Comparison of ENCODE assay signal across 9 cellular contexts in the genomic region with DNA sequence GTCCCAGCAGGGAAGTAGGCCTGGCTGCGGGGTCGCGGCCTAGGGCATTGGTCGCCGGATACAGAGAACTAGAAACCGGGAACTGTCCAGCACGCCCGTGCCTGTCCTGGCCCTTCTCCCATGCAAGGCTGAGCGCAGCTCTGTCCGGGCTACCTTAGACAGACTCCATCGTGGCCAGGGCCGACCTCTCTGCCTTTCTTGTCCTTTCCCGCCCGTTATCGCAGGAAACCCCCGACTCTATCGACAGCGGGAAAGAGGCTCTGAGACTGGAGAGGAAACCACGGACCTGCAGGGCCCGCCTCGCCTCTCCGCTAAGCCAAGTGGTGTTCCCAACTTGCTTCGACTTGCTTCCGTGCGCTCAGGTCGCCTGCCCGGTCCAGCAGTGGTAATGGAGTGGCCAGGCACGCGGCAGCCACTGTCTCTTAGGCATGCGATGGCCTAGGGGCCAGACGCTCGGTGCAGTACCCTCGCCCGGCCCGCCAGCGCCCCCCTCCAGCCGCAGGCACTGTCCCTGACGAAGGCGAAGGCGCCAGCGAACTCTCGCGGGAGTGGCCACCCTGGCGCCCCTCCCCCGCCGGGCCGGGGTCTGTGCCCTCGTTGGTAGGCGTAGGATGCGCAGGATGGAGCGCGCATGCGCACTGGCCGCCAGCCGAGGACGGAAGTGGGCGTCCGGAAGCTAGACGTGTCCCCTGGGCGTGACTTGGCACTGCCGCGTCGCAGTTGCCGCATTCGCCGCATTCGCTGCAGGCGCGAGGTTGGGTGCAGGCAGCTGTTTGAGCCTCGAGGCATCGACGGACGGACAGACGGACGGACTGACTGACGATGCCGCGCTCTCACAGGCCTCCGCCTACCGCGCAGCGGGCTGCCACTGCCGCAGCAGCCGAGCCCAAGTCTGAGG. TPM values are rescaled to one million over a fixed set of nuclear protein-coding genes. Genes with fewer than 3 reads are reported as not detected.
DNase-seq lines count a peak whose midpoint lies in the region; ATAC-seq and TF ChIP-seq lines count a peak whose summit lies in the region.
"Had no signal": no experiment of that assay in that cellular context is flagged by ENCODE, and none has a peak within 500 bp of the region (broad histone marks: within the 10 kb centered on the region; RNA-seq: fewer than 3 reads in every experiment).

No MANE protein-coding gene starts in this region.

- H3K27ac ChIP-seq in Peyer's patch, result no peak overlapping the region
- peak overlapping the region; percentile 27 for H3K27ac ChIP-seq in muscle layer of colon (ENCODE audit: low read depth, low read length)

- no peak for DNase-seq in AG04449 (ENCODE audit: low read depth, low spot score)
- peak in 2 of 3 donors; percentile 52 to 53 for DNase-seq in Peyer's patch
- peak; percentile 50 for DNase-seq in fibroblast of the aortic adventitia (ENCODE audit: low read depth)
- DNase-seq in NCI-H69 (lab: John Stamatoyannopoulos, UW), result no peak
- DNase-seq: NCI-H1694 treated with DMSO at 0.1 percent for 48 hours had no signal

- CTCF ChIA-PET in AG04449 (lab: Yijun Ruan, JAX), result interaction anchor here (1.3 to 3.3 kb wide), 4 partner anchors 20 to 68 kb away, joined by 3 to 13 read pairs (median 6); no protein-coding TSS in a partner anchor

- peaks cover 0 to 7% (median 0%) of the 10 kb centered on the region in 3 donors for H3K36me3 ChIP-seq in Peyer's patch
- peaks cover 12% of the 10 kb centered on the region for H3K36me3 ChIP-seq in muscle layer of colon (ENCODE audit: insufficient read depth, low read length)

- no peaks in the 10 kb centered on the region for H3K4me1 ChIP-seq in Peyer's patch
- no peaks in the 10 kb centered on the region for H3K4me1 ChIP-seq in muscle layer of colon (ENCODE audit: insufficient read depth, low read length)

- H3K9me3 ChIP-seq in Peyer's patch (no peaks in the 10 kb centered on the region), muscle layer of colon (ENCODE audit: low read length) (no peaks in the 10 kb centered on the region)

- ATAC-seq in GM18505 (IDR thresholded peaks at IDR 0.05; ENCODE audit: unreplicated experiment) (no peak), HG02623 (IDR thresholded peaks at IDR 0.05; ENCODE audit: unreplicated experiment) (no peak), GM18907 (IDR thresholded peaks at IDR 0.05; ENCODE audit: unreplicated experiment) (no peak)

- TF ChIP-seq CTCF in AG04449 (IDR thresholded peaks at IDR 0.05; ENCODE audit: insufficient read depth, low read length, missing control alignments), result peak; percentile 19
- no peak for TF ChIP-seq CTCF in Peyer's patch (IDR thresholded peaks at IDR 0.05)
- no peak for TF ChIP-seq CTCF in fibroblast of the aortic adventitia (IDR thresholded peaks at IDR 0.05; ENCODE audit: insufficient read depth, low read length)

- peak overlapping the region; percentile 59 for H3K4me3 ChIP-seq in AG04449 (ENCODE audit: low read depth, low read length)
- peak overlapping the region in 1 of 4 donors; percentile 25 for H3K4me3 ChIP-seq in Peyer's patch
- H3K4me3 ChIP-seq in fibroblast of the aortic adventitia (ENCODE audit: low read depth, low read length), result peak overlapping the region; percentile 58
- H3K4me3 ChIP-seq in muscle layer of colon (ENCODE audit: low read depth in 1 of 2, low read length in 2 of 2), result peak overlapping the region; percentile 11 to 29

- H3K27me3 ChIP-seq in Peyer's patch, result no peaks in the 10 kb centered on the region
- H3K27me3 ChIP-seq in muscle layer of colon (ENCODE audit: control insufficient read depth in 1 of 2, insufficient read depth in 2 of 2, low read length in 2 of 2), result no peaks in the 10 kb centered on the region

- no peak overlapping the region for H3K9ac ChIP-seq in muscle layer of colon (ENCODE audit: low read length)

- no peak for TF ChIP-seq POLR2A in Peyer's patch (IDR thresholded peaks at IDR 0.05)
- no peak for TF ChIP-seq POLR2A in GM18505 (IDR thresholded peaks at IDR 0.05; ENCODE audit: borderline replicate concordance, extremely low read depth, insufficient read depth, insufficient read length)

- POLR2A ChIA-PET in AG04449 (lab: Yijun Ruan, JAX), result no interaction called here

RNA-seq across cellular contexts. Expression of a gene that starts 54.4 kb away (rescaled TPM):
- total RNA-seq in Peyer's patch (10 to 100 TPM; 24.4 to 38.8 (median 29.8) TPM), fibroblast of the aortic adventitia (ENCODE audit: low replicate concordance) (31.4 and 74.3 TPM in 2 replicates)

Comparison
In these comparisons a context has a peak if more than half of its experiments do, and no peak if none do; other contexts are left out.
1. DNase-seq: peak in Peyer's patch (2 of 3) and fibroblast of the aortic adventitia (single experiment); none in AG04449 (single experiment) and NCI-H69 (single experiment).